Comparison of ENCODE assay signal across 7 cellular contexts in genomic region chr9:34522091-34522887, GRCh38. TPM values are rescaled to one million over a fixed set of nuclear protein-coding genes. Genes with fewer than 3 reads are reported as not detected.
A peak's percentile ranks its signal among the peaks of the same experiment; 100 is the strongest.
DNase-seq lines count a peak whose midpoint lies in the region; TF ChIP-seq lines count a peak whose summit lies in the region.

No MANE protein-coding gene starts in this region.

- no peak for DNase-seq in H7
- no peak for DNase-seq in SJSA1 (ENCODE audit: low read depth in 1 of 2, low spot score in 2 of 2)
- no peak for DNase-seq in fibroblast of villous mesenchyme (ENCODE audit: low read depth)
- no peak for DNase-seq in NCI-H2081 treated with DMSO at 0.1 percent for 48 hours (lab: John Stamatoyannopoulos, UW)
- DNase-seq in COR-L47 (lab: John Stamatoyannopoulos, UW), result no peak
- no peak for DNase-seq in cortex of kidney (lab: John Stamatoyannopoulos, UW)

- H3K27me3 ChIP-seq in H7 (ENCODE audit: control insufficient read depth, insufficient read depth, low read length), result peaks cover 15% of the 10 kb centered on the region
- H3K27me3 ChIP-seq in SJSA1 (replicated peaks), result peaks cover 5% of the 10 kb centered on the region; the same call in 1 of the 2 replicates
- no peaks in the 10 kb centered on the region for H3K27me3 ChIP-seq in rectal smooth muscle tissue (ENCODE audit: control insufficient read depth, insufficient read depth, low read length)

- H3K36me3 ChIP-seq in H7 (replicated peaks; ENCODE audit: control insufficient read depth, insufficient read depth, low read length), result no peaks in the 10 kb centered on the region
- no peaks in the 10 kb centered on the region for H3K36me3 ChIP-seq in SJSA1
- no peaks in the 10 kb centered on the region for H3K36me3 ChIP-seq in rectal smooth muscle tissue (ENCODE audit: control insufficient read depth, insufficient read depth, low read length)

- no peak overlapping the region for H3K9ac ChIP-seq in rectal smooth muscle tissue (ENCODE audit: low read length)

- no peaks in the 10 kb centered on the region for H3K9me3 ChIP-seq in SJSA1 (replicated peaks)

- H3K4me1 ChIP-seq in SJSA1 (replicated peaks), result no peaks in the 10 kb centered on the region; the same call in 1 of the 2 replicates
- H3K4me1 ChIP-seq in rectal smooth muscle tissue (ENCODE audit: control insufficient read depth, insufficient read depth, low read length), result peaks cover 3% of the 10 kb centered on the region

- H3K27ac ChIP-seq in SJSA1, result no peak overlapping the region
- H3K27ac ChIP-seq in rectal smooth muscle tissue (ENCODE audit: low read depth, low read length), result no peak overlapping the region

- H3K4me3 ChIP-seq in H7 (ENCODE audit: insufficient read depth, low read depth, low read length) (peak overlapping the region; percentile 51), SJSA1 (peak overlapping the region; percentile 12; the same call in 1 of the 2 replicates), fibroblast of villous mesenchyme (ENCODE audit: low read depth, low read length) (peak overlapping the region; percentile 41), rectal smooth muscle tissue (ENCODE audit: low read length) (peak overlapping the region; percentile 44)

- no peak for TF ChIP-seq CTCF in fibroblast of villous mesenchyme (IDR thresholded peaks at IDR 0.05; ENCODE audit: insufficient read depth, low read depth, low read length)

RNA-seq across cellular contexts. Expression of gene ENHO, which starts 0.5 kb away (rescaled TPM):
- 33.3 and 35.1 TPM in 2 replicates for total RNA-seq in H7 (2014; rRNA removed; shearing (Covaris generic))
- total RNA-seq in SJSA1 (2014; rRNA removed; shearing (Covaris generic)), result not detected in 2 replicates
- total RNA-seq in fibroblast of villous mesenchyme, result not detected in 2 replicates

Comparison
In these comparisons a context has a peak if more than half of its experiments do, and no peak if none do; other contexts are left out.
1. RNA of gene ENHO, which starts 0.5 kb away (total RNA-seq): 33.3 to 35.1 TPM in H7; not detected in SJSA1 and not detected in fibroblast of villous mesenchyme; every median in the first group is over 10 times any median in the second.
2. Peak in every context shown above with its lines, with median percentiles within 50 percentile points of each other: H3K4me3 ChIP-seq.